Comparison of ENCODE assay signal across 1 cellular context in the genomic region with DNA sequence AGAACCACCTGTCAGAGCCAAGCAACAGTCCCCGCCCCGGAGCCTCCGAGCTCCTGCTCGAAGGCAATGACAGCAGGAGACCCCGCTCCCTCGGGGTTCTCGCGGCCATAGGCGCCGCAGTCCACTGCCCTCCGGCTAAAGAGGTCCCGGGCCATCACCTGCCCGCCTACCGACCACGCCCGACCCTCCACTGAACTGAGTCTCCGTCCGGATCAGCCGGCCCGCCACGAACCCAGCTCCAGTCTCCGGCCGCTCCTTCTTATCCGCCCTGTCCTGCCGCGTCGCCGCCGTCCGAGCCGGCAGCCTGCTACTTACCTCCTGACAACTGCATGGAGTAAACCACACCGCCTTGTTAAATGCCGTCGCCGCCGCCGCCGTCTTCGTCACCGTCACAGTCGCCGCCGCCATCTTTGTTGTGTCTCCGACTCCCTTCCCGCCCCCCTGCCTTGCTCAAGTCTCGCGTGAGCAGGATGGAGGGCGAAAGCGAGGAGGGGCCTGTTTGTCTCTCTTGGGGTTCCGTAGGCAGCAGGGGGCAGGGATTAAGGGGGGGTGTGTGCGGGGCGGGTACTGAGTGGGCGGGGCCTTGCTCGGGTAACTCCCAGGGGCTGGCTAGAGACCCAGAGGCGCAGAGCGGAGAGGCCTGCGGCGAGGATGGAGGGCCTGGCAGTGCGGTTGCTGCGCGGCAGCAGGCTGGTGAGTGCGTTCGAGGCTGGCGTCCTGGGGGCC.
A peak's percentile ranks its signal among the peaks of the same experiment; 100 is the strongest.
TF ChIP-seq lines count a peak whose summit lies in the region.

A gene (plus strand): TSS at position 628 of the 726 bp plus-strand sequence. CDS start 24 bp downstream, at position 652.
A gene with protein sequence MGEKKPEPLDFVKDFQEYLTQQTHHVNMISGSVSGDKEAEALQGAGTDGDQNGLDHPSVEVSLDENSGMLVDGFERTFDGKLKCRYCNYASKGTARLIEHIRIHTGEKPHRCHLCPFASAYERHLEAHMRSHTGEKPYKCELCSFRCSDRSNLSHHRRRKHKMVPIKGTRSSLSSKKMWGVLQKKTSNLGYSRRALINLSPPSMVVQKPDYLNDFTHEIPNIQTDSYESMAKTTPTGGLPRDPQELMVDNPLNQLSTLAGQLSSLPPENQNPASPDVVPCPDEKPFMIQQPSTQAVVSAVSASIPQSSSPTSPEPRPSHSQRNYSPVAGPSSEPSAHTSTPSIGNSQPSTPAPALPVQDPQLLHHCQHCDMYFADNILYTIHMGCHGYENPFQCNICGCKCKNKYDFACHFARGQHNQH (minus strand): TSS at position 417 of the 726 bp plus-strand sequence. CDS start 10,170 bp downstream, outside the sequence.

TF ChIP-seq in GM12878, 131 proteins besides CTCF, POLR2A, EP300 and RAD21 (continued from another document and continues in another):
- no peak for TF ChIP-seq CHD1 (IDR thresholded peaks at IDR 0.05; ENCODE audit: low read depth, low read length)
- TF ChIP-seq SUZ12 (IDR thresholded peaks at IDR 0.05; ENCODE audit: unreplicated experiment): no peak
- peak; percentile 87 for TF ChIP-seq BRCA1 (IDR thresholded peaks at IDR 0.05; ENCODE audit: low read depth, low read length)
- peak; percentile 70; the same call in 1 of the 2 replicates for TF ChIP-seq IKZF1 (conservative IDR thresholded peaks at IDR 0.05)
- no peak for TF ChIP-seq BCL11A (IDR thresholded peaks at IDR 0.05; ENCODE audit: low read depth, low read length)
- TF ChIP-seq HDAC2 (IDR thresholded peaks at IDR 0.05): no peak
- no peak for TF ChIP-seq KAT2A (conservative IDR thresholded peaks at IDR 0.05; ENCODE audit: control insufficient read depth, low read depth, low read length)
- no peak for TF ChIP-seq KLF5 (IDR thresholded peaks at IDR 0.05; ENCODE audit: partially characterized antibody)
- TF ChIP-seq MTA2 (IDR thresholded peaks at IDR 0.05; ENCODE audit: low read depth): no peak
- no peak for TF ChIP-seq STAT1 (conservative IDR thresholded peaks at IDR 0.05)
- TF ChIP-seq, protein P1, sequence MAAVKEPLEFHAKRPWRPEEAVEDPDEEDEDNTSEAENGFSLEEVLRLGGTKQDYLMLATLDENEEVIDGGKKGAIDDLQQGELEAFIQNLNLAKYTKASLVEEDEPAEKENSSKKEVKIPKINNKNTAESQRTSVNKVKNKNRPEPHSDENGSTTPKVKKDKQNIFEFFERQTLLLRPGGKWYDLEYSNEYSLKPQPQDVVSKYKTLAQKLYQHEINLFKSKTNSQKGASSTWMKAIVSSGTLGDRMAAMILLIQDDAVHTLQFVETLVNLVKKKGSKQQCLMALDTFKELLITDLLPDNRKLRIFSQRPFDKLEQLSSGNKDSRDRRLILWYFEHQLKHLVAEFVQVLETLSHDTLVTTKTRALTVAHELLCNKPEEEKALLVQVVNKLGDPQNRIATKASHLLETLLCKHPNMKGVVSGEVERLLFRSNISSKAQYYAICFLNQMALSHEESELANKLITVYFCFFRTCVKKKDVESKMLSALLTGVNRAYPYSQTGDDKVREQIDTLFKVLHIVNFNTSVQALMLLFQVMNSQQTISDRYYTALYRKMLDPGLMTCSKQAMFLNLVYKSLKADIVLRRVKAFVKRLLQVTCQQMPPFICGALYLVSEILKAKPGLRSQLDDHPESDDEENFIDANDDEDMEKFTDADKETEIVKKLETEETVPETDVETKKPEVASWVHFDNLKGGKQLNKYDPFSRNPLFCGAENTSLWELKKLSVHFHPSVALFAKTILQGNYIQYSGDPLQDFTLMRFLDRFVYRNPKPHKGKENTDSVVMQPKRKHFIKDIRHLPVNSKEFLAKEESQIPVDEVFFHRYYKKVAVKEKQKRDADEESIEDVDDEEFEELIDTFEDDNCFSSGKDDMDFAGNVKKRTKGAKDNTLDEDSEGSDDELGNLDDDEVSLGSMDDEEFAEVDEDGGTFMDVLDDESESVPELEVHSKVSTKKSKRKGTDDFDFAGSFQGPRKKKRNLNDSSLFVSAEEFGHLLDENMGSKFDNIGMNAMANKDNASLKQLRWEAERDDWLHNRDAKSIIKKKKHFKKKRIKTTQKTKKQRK (IDR thresholded peaks at IDR 0.05; ENCODE audit: low read depth, low read length): no peak
- no peak for TF ChIP-seq FOS (IDR thresholded peaks at IDR 0.05; ENCODE audit: borderline replicate concordance, extremely low read depth, insufficient read length)
- peak; percentile 98 for TF ChIP-seq YY1 (IDR thresholded peaks at IDR 0.05; ENCODE audit: low read depth, low read length)
- TF ChIP-seq NRF1 (conservative IDR thresholded peaks at IDR 0.05; ENCODE audit: low read depth, low read length): no peak
- TF ChIP-seq ZZZ3 (IDR thresholded peaks at IDR 0.05; ENCODE audit: control insufficient read depth, insufficient read length, low read depth): no peak
- peak; percentile 79 for TF ChIP-seq CREM (IDR thresholded peaks at IDR 0.05; ENCODE audit: low read depth)
- TF ChIP-seq, protein P2, sequence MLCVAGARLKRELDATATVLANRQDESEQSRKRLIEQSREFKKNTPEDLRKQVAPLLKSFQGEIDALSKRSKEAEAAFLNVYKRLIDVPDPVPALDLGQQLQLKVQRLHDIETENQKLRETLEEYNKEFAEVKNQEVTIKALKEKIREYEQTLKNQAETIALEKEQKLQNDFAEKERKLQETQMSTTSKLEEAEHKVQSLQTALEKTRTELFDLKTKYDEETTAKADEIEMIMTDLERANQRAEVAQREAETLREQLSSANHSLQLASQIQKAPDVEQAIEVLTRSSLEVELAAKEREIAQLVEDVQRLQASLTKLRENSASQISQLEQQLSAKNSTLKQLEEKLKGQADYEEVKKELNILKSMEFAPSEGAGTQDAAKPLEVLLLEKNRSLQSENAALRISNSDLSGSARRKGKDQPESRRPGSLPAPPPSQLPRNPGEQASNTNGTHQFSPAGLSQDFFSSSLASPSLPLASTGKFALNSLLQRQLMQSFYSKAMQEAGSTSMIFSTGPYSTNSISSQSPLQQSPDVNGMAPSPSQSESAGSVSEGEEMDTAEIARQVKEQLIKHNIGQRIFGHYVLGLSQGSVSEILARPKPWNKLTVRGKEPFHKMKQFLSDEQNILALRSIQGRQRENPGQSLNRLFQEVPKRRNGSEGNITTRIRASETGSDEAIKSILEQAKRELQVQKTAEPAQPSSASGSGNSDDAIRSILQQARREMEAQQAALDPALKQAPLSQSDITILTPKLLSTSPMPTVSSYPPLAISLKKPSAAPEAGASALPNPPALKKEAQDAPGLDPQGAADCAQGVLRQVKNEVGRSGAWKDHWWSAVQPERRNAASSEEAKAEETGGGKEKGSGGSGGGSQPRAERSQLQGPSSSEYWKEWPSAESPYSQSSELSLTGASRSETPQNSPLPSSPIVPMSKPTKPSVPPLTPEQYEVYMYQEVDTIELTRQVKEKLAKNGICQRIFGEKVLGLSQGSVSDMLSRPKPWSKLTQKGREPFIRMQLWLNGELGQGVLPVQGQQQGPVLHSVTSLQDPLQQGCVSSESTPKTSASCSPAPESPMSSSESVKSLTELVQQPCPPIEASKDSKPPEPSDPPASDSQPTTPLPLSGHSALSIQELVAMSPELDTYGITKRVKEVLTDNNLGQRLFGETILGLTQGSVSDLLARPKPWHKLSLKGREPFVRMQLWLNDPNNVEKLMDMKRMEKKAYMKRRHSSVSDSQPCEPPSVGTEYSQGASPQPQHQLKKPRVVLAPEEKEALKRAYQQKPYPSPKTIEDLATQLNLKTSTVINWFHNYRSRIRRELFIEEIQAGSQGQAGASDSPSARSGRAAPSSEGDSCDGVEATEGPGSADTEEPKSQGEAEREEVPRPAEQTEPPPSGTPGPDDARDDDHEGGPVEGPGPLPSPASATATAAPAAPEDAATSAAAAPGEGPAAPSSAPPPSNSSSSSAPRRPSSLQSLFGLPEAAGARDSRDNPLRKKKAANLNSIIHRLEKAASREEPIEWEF (IDR thresholded peaks at IDR 0.05; ENCODE audit: insufficient replicate concordance, low read depth, low read length): no peak
- no peak for TF ChIP-seq TARDBP (IDR thresholded peaks at IDR 0.05; ENCODE audit: borderline replicate concordance)
- peak; percentile 79 for TF ChIP-seq RELA (IDR thresholded peaks at IDR 0.05; ENCODE audit: borderline replicate concordance, partially characterized antibody)
- no peak for TF ChIP-seq NR2C1 (IDR thresholded peaks at IDR 0.05)
- no peak for TF ChIP-seq EZH2 (IDR thresholded peaks at IDR 0.05; ENCODE audit: borderline replicate concordance, control insufficient read depth, low read depth, low read length)
- TF ChIP-seq RCOR1 (conservative IDR thresholded peaks at IDR 0.05; ENCODE audit: low read depth, low read length): peak; percentile 97
- TF ChIP-seq DPF2 (IDR thresholded peaks at IDR 0.05): peak; percentile 61
- TF ChIP-seq, protein P3, sequence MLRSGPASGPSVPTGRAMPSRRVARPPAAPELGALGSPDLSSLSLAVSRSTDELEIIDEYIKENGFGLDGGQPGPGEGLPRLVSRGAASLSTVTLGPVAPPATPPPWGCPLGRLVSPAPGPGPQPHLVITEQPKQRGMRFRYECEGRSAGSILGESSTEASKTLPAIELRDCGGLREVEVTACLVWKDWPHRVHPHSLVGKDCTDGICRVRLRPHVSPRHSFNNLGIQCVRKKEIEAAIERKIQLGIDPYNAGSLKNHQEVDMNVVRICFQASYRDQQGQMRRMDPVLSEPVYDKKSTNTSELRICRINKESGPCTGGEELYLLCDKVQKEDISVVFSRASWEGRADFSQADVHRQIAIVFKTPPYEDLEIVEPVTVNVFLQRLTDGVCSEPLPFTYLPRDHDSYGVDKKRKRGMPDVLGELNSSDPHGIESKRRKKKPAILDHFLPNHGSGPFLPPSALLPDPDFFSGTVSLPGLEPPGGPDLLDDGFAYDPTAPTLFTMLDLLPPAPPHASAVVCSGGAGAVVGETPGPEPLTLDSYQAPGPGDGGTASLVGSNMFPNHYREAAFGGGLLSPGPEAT (IDR thresholded peaks at IDR 0.05; ENCODE audit: low read depth): 0 out of 2 replicates have a peak, but pooled peaks have one; percentile 60
- TF ChIP-seq GATAD2B (conservative IDR thresholded peaks at IDR 0.05; ENCODE audit: low read depth): peak; percentile 20; the same call in 1 of the 2 replicates
- TF ChIP-seq CHD2 (IDR thresholded peaks at IDR 0.05; ENCODE audit: borderline replicate concordance, low read depth, low read length): peak; percentile 99
- TF ChIP-seq JUNB (IDR thresholded peaks at IDR 0.05): no peak
- TF ChIP-seq MXI1 (IDR thresholded peaks at IDR 0.05; ENCODE audit: low read depth, low read length): peak; percentile 46
- TF ChIP-seq, protein P4, sequence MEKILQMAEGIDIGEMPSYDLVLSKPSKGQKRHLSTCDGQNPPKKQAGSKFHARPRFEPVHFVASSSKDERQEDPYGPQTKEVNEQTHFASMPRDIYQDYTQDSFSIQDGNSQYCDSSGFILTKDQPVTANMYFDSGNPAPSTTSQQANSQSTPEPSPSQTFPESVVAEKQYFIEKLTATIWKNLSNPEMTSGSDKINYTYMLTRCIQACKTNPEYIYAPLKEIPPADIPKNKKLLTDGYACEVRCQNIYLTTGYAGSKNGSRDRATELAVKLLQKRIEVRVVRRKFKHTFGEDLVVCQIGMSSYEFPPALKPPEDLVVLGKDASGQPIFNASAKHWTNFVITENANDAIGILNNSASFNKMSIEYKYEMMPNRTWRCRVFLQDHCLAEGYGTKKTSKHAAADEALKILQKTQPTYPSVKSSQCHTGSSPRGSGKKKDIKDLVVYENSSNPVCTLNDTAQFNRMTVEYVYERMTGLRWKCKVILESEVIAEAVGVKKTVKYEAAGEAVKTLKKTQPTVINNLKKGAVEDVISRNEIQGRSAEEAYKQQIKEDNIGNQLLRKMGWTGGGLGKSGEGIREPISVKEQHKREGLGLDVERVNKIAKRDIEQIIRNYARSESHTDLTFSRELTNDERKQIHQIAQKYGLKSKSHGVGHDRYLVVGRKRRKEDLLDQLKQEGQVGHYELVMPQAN (conservative IDR thresholded peaks at IDR 0.05): peak; percentile 55
- TF ChIP-seq SMC3 (IDR thresholded peaks at IDR 0.05; ENCODE audit: borderline replicate concordance, low read length): no peak
- TF ChIP-seq, protein P5, sequence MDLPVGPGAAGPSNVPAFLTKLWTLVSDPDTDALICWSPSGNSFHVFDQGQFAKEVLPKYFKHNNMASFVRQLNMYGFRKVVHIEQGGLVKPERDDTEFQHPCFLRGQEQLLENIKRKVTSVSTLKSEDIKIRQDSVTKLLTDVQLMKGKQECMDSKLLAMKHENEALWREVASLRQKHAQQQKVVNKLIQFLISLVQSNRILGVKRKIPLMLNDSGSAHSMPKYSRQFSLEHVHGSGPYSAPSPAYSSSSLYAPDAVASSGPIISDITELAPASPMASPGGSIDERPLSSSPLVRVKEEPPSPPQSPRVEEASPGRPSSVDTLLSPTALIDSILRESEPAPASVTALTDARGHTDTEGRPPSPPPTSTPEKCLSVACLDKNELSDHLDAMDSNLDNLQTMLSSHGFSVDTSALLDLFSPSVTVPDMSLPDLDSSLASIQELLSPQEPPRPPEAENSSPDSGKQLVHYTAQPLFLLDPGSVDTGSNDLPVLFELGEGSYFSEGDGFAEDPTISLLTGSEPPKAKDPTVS (IDR thresholded peaks at IDR 0.05; ENCODE audit: low read depth, low read length): no peak
- no peak for TF ChIP-seq STAT3 (IDR thresholded peaks at IDR 0.05; ENCODE audit: low read depth, low read length)
- no peak for TF ChIP-seq ZSCAN29 (IDR thresholded peaks at IDR 0.05)
- peak; percentile 92 for TF ChIP-seq TAF1 (IDR thresholded peaks at IDR 0.05; ENCODE audit: borderline replicate concordance, low read depth, low read length)
- TF ChIP-seq, protein P6, sequence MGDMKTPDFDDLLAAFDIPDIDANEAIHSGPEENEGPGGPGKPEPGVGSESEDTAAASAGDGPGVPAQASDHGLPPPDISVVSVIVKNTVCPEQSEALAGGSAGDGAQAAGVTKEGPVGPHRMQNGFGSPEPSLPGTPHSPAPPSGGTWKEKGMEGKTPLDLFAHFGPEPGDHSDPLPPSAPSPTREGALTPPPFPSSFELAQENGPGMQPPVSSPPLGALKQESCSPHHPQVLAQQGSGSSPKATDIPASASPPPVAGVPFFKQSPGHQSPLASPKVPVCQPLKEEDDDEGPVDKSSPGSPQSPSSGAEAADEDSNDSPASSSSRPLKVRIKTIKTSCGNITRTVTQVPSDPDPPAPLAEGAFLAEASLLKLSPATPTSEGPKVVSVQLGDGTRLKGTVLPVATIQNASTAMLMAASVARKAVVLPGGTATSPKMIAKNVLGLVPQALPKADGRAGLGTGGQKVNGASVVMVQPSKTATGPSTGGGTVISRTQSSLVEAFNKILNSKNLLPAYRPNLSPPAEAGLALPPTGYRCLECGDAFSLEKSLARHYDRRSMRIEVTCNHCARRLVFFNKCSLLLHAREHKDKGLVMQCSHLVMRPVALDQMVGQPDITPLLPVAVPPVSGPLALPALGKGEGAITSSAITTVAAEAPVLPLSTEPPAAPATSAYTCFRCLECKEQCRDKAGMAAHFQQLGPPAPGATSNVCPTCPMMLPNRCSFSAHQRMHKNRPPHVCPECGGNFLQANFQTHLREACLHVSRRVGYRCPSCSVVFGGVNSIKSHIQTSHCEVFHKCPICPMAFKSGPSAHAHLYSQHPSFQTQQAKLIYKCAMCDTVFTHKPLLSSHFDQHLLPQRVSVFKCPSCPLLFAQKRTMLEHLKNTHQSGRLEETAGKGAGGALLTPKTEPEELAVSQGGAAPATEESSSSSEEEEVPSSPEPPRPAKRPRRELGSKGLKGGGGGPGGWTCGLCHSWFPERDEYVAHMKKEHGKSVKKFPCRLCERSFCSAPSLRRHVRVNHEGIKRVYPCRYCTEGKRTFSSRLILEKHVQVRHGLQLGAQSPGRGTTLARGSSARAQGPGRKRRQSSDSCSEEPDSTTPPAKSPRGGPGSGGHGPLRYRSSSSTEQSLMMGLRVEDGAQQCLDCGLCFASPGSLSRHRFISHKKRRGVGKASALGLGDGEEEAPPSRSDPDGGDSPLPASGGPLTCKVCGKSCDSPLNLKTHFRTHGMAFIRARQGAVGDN (IDR thresholded peaks at IDR 0.05): peak; percentile 37; the same call in 1 of the 2 replicates
- TF ChIP-seq LARP7 (IDR thresholded peaks at IDR 0.05): peak; percentile 35; the same call in 1 of the 2 replicates
- peak; percentile 65 for TF ChIP-seq SP1 (IDR thresholded peaks at IDR 0.05; ENCODE audit: low read depth, low read length)
